ENCODE assay signal across 17 cellular contexts in genomic region chr4:1716065-1716945, GRCh38.
DNase-seq lines count a peak whose midpoint lies in the region; ATAC-seq and TF ChIP-seq lines count a peak whose summit lies in the region.
"Had no signal": no experiment of that assay in that cellular context is flagged by ENCODE, and none has a peak within 500 bp of the region (broad histone marks: within the 10 kb centered on the region; RNA-seq: fewer than 3 reads in every experiment).

No MANE protein-coding gene starts in this region.

- peak overlapping the region; percentile 80 for H3K9ac ChIP-seq in DND-41 (ENCODE audit: low read depth, low read length)

- peaks cover 95% of the 10 kb centered on the region for H3K79me2 ChIP-seq in DND-41 (ENCODE audit: insufficient read depth, low read length)

- H3K27me3 Mint-ChIP-seq in memory B cell, result no peaks in the 10 kb centered on the region

- H3K27me3 ChIP-seq in DND-41 (ENCODE audit: insufficient read depth, low read length, poor library complexity), result no peaks in the 10 kb centered on the region
- H3K27me3 ChIP-seq: cardiac muscle cell had no signal

- TF ChIP-seq CTCF in C4-2B (conservative IDR thresholded peaks at IDR 0.05) (no peak), DND-41 (IDR thresholded peaks at IDR 0.05; ENCODE audit: borderline replicate concordance, extremely low read depth, low read length, poor library complexity, severe bottlenecking) (no peak), RWPE1 (conservative IDR thresholded peaks at IDR 0.05; ENCODE audit: low read depth) (no peak)

- peaks cover 75% of the 10 kb centered on the region for H3K4me1 ChIP-seq in DND-41 (ENCODE audit: insufficient read depth, low read length)

- H3K9me3 Mint-ChIP-seq in memory B cell, result no peaks in the 10 kb centered on the region
- H3K9me3 Mint-ChIP-seq: activated naive CD4-positive, alpha-beta T cell treated with anti-CD3 and anti-CD28 coated beads, Interleukin-2, amount 10 ng/mL, durations not matched to agents 7 days and 5 days; T-helper 2 cell treated with Interferon-gamma antibody and Interleukin-4, amounts not matched to agents 5 μg/mL and 100 μg/mL, for 36 hours had no signal

- H3K4me3 ChIP-seq in DND-41 (ENCODE audit: low read depth in 1 of 2, low read length in 2 of 2), result no peak overlapping the region
- H3K4me3 ChIP-seq: cardiac muscle cell had no signal

- peak overlapping the region; percentile 82; the same call in 1 of the 2 replicates for H3K4me2 ChIP-seq in DND-41 (ENCODE audit: insufficient read depth, low read length)

- H3K27ac ChIP-seq in C4-2B, result peak overlapping the region; percentile 97
- H3K27ac ChIP-seq in DND-41 (ENCODE audit: low read length), result peak overlapping the region; percentile 25; the same call in 1 of the 2 replicates
- H3K27ac ChIP-seq in RWPE1, result peak overlapping the region; percentile 96
- H3K27ac ChIP-seq: cardiac muscle cell had no signal

- no peak overlapping the region for H3K4me3 Mint-ChIP-seq in memory B cell

- H2AFZ ChIP-seq in DND-41 (ENCODE audit: low read depth, low read length), result no peak overlapping the region

- CTCF ChIA-PET in RWPE1 (lab: Yijun Ruan, JAX), result no interaction called here

- ATAC-seq in DND-41 (ENCODE audit: insufficient read depth, low read depth) (no peak), memory B cell (ENCODE audit: low read depth) (no peak), HG03159 (IDR thresholded peaks at IDR 0.05; ENCODE audit: unreplicated experiment) (no peak), GM19324 (IDR thresholded peaks at IDR 0.05; ENCODE audit: low FRiP score, unreplicated experiment) (no peak)
- ATAC-seq: left ventricle myocardium superior had no signal

- H3K4me1 Mint-ChIP-seq in memory B cell, result peaks cover 33% of the 10 kb centered on the region

- peaks cover 4% of the 10 kb centered on the region for H3K36me3 Mint-ChIP-seq in memory B cell

- DNase-seq in DND-41, result no peak
- DNase-seq in RWPE1 (ENCODE audit: low spot score), result no peak
- DNase-seq in memory B cell (ENCODE audit: low spot score in 2 of 2), result no peak
- no peak for DNase-seq in MV-4-11 (lab: John Stamatoyannopoulos, UW)
- DNase-seq in SHP77 treated with DMSO at 0.1 percent for 48 hours (lab: John Stamatoyannopoulos, UW), result no peak
- DNase-seq: activated CD4-positive, alpha-beta T cell treated with anti-CD3 and anti-CD28 coated beads, Interleukin-2, amount 50 U/mL, for 48 hours; activated naive CD4-positive, alpha-beta T cell treated with anti-CD3 and anti-CD28 coated beads, Interleukin-2, amount 10 ng/mL, durations not matched to agents 7 days and 5 days; effector memory CD4-positive, alpha-beta T cell; left ventricle myocardium superior; NCI-H1436; NCI-H510A treated with DMSO at 0.1 percent for 48 hours; stimulated activated CD4-positive, alpha-beta T cell treated with anti-CD3 and anti-CD28 coated beads, Interleukin-2, amount 100 ng/mL, for 24 hours had no signal

- POLR2A ChIA-PET in RWPE1 (lab: Yijun Ruan, JAX; ENCODE audit: low non-redundant PET), result interaction anchor here (0.5 kb wide), 1 partner anchor 1036 kb away, joined by 3 read pairs; no protein-coding TSS in a partner anchor

- H3K36me3 ChIP-seq in DND-41 (ENCODE audit: insufficient read depth, low read length), result peaks cover 68% of the 10 kb centered on the region

- peaks cover 58% of the 10 kb centered on the region for H4K20me1 ChIP-seq in DND-41 (ENCODE audit: insufficient read depth, low read length)

- H3K27ac Mint-ChIP-seq in memory B cell, result peak overlapping the region; percentile 79

- H3K9me3 ChIP-seq in DND-41 (ENCODE audit: insufficient read depth, low read length, severe bottlenecking), result no peaks in the 10 kb centered on the region

Comparison
In these comparisons a context has a peak if more than half of its experiments do, and no peak if none do; other contexts are left out.
1. H3K27ac ChIP-seq: peak in every context shown above with its lines; median percentile 97 in C4-2B; 96 in RWPE1; 25 in DND-41.